32 cellular contexts compared by ENCODE assay signal in genomic region chr2:8078760-8079159, GRCh38.
"Had no signal": no experiment of that assay in that cellular context is flagged by ENCODE, and none has a peak within 500 bp of the region (broad histone marks: within the 10 kb centered on the region; RNA-seq: fewer than 3 reads in every experiment).

No MANE protein-coding gene starts in this region.

- FAIRE-seq: endometrium, endothelial cell of umbilical vein, TTC549 had no signal

- H3K4me3 ChIP-seq: ascending aorta, colonic mucosa, esophagus squamous epithelium, gastroesophageal sphincter, heart right ventricle, hepatocyte had no signal

- H3K27me3 ChIP-seq: ascending aorta, colonic mucosa, esophagus squamous epithelium, gastroesophageal sphincter, heart right ventricle, hepatocyte had no signal

- H3K4me2 ChIP-seq: hepatocyte had no signal

- H3K4me1 ChIP-seq: ascending aorta, colonic mucosa, esophagus squamous epithelium, gastroesophageal sphincter had no signal

- DNase-seq: activated CD4-positive, alpha-beta memory T cell treated with anti-CD3 and anti-CD28 coated beads for 36 hours; activated CD4-positive, alpha-beta T cell treated with anti-CD3 and anti-CD28 coated beads for 1 hour; activated CD4-positive, alpha-beta T cell treated with anti-CD3 and anti-CD28 coated beads, Interleukin-2, amount 10 ng/mL, durations not matched to agents 24 days and 14 days; activated CD8-positive, alpha-beta memory T cell treated with anti-CD3 and anti-CD28 coated beads, Interleukin-2, amount 10 ng/mL, durations not matched to agents 7 days and 5 days; activated CD8-positive, alpha-beta memory T cell treated with anti-CD3 and anti-CD28 coated beads, Interleukin-2, amount 50 U/mL, for 4 hours; activated CD8-positive, alpha-beta T cell treated with anti-CD3 and anti-CD28 coated beads, Interleukin-2, amount 10 ng/mL, durations not matched to agents 7 days and 5 days; activated gamma-delta T cell; activated naive CD4-positive, alpha-beta T cell; activated naive CD4-positive, alpha-beta T cell treated with anti-CD3 and anti-CD28 coated beads, Interleukin-2, amount 10 ng/mL, durations not matched to agents 7 days and 5 days; activated naive CD8-positive, alpha-beta T cell treated with anti-CD3 and anti-CD28 coated beads, Interleukin-2, amount 10 ng/mL, durations not matched to agents 7 days and 5 days; activated T-cell treated with anti-CD3 and anti-CD28 coated beads, Interleukin-2, amount 50 U/mL, for 1 hour; activated T-cell treated with anti-CD3 and anti-CD28 coated beads, Interleukin-2, amount 50 U/mL, for 48 hours; caudate nucleus; cerebellar nuclear complex; colonic mucosa; effector CD8-positive, alpha-beta T cell; esophagus squamous epithelium; foreskin melanocyte; heart right ventricle; T-helper 2 cell had no signal

- H3K27me3 Mint-ChIP-seq: activated CD4-positive, alpha-beta memory T cell treated with anti-CD3 and anti-CD28 coated beads for 36 hours; activated CD4-positive, alpha-beta T cell treated with anti-CD3 and anti-CD28 coated beads, Interleukin-2, amount 10 ng/mL, durations not matched to agents 24 days and 14 days; activated CD8-positive, alpha-beta memory T cell treated with anti-CD3 and anti-CD28 coated beads, Interleukin-2, amount 10 ng/mL, durations not matched to agents 7 days and 5 days; activated naive CD4-positive, alpha-beta T cell treated with anti-CD3 and anti-CD28 coated beads, Interleukin-2, amount 10 ng/mL, durations not matched to agents 7 days and 5 days; activated naive CD8-positive, alpha-beta T cell treated with anti-CD3 and anti-CD28 coated beads, Interleukin-2, amount 10 ng/mL, durations not matched to agents 7 days and 5 days had no signal

- H3K9me3 ChIP-seq: ascending aorta, colonic mucosa, esophagus squamous epithelium, gastroesophageal sphincter had no signal

- H3K27ac Mint-ChIP-seq: activated CD4-positive, alpha-beta memory T cell treated with anti-CD3 and anti-CD28 coated beads for 36 hours; activated CD8-positive, alpha-beta memory T cell treated with anti-CD3 and anti-CD28 coated beads, Interleukin-2, amount 10 ng/mL, durations not matched to agents 7 days and 5 days; activated CD8-positive, alpha-beta T cell treated with anti-CD3 and anti-CD28 coated beads, Interleukin-2, amount 10 ng/mL, durations not matched to agents 7 days and 5 days; activated naive CD4-positive, alpha-beta T cell treated with anti-CD3 and anti-CD28 coated beads, Interleukin-2, amount 10 ng/mL, durations not matched to agents 7 days and 5 days; activated naive CD4-positive, alpha-beta T cell treated with anti-CD3 and anti-CD28 coated beads, Interleukin-2, amount 50 U/mL, for 72 hours; activated naive CD8-positive, alpha-beta T cell treated with anti-CD3 and anti-CD28 coated beads, Interleukin-2, amount 10 ng/mL, durations not matched to agents 7 days and 5 days; activated T-helper 1 cell treated with anti-CD3 and anti-CD28 coated beads, Interleukin-12 subunit alpha, Interleukin-12 subunit beta, Interleukin-2, Interleukin-4 antibody, amounts not matched to agents 30 ng/mL and 10 ng/mL and 1 ng/mL, durations not matched to agents 14 hours and 24 hours and 36 hours; WTC11 had no signal

- H3K4me3 Mint-ChIP-seq: activated CD4-positive, alpha-beta memory T cell treated with anti-CD3 and anti-CD28 coated beads for 36 hours; activated CD4-positive, alpha-beta T cell treated with anti-CD3 and anti-CD28 coated beads, Interleukin-2, amount 10 ng/mL, durations not matched to agents 24 days and 14 days; activated CD8-positive, alpha-beta memory T cell treated with anti-CD3 and anti-CD28 coated beads, Interleukin-2, amount 10 ng/mL, durations not matched to agents 7 days and 5 days; activated CD8-positive, alpha-beta T cell treated with anti-CD3 and anti-CD28 coated beads, Interleukin-2, amount 10 ng/mL, durations not matched to agents 7 days and 5 days; activated naive CD4-positive, alpha-beta T cell treated with anti-CD3 and anti-CD28 coated beads, Interleukin-2, amount 10 ng/mL, durations not matched to agents 7 days and 5 days; activated T-helper 1 cell treated with anti-CD3 and anti-CD28 coated beads, Interleukin-12 subunit alpha, Interleukin-12 subunit beta, Interleukin-2, Interleukin-4 antibody, amounts not matched to agents 30 ng/mL and 10 ng/mL and 1 ng/mL, durations not matched to agents 14 hours and 24 hours and 36 hours; brain; WTC11 had no signal

- H3K27ac ChIP-seq: ascending aorta, colonic mucosa, epithelial cell of prostate, esophagus squamous epithelium, gastroesophageal sphincter, heart right ventricle, hepatocyte, VCaP had no signal

- H2AFZ ChIP-seq: hepatocyte had no signal

- H3K36me3 ChIP-seq: ascending aorta, colonic mucosa, esophagus squamous epithelium, gastroesophageal sphincter, heart right ventricle had no signal

- H3K4me1 Mint-ChIP-seq: WTC11 had no signal

- ATAC-seq: activated CD8-positive, alpha-beta memory T cell treated with anti-CD3 and anti-CD28 coated beads, Interleukin-2, amount 10 ng/mL, durations not matched to agents 7 days and 5 days; activated CD8-positive, alpha-beta T cell treated with anti-CD3 and anti-CD28 coated beads, Interleukin-2, amount 10 ng/mL, durations not matched to agents 7 days and 5 days; activated naive CD4-positive, alpha-beta T cell treated with anti-CD3 and anti-CD28 coated beads, Interleukin-2, amount 50 U/mL, for 72 hours; gastroesophageal sphincter; heart right ventricle; WTC11 had no signal

- H3K36me3 Mint-ChIP-seq: brain had no signal
